16 cellular contexts compared by ENCODE assay signal in the genomic region with DNA sequence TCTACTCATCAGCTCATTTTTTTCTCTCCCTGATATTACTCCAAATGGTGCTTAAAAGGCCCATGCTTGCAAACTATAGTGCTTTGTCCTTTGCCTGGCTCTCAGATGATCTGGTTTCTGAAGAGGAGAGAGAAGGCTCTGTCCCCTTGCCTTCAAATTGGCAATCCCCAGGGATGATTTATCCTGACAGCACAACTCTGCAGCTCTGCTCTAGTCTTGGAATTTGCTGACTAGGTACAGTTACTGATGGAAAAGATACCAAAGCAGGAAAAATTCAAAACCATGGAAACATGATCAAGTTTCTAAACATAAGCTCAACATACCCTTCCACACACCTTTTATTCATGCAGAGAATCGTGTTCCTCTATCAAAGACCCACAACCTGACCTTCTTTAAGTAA.
DNase-seq lines count a peak whose midpoint lies in the region; ATAC-seq, FAIRE-seq and TF ChIP-seq lines count a peak whose summit lies in the region.
"Had no signal": no experiment of that assay in that cellular context is flagged by ENCODE, and none has a peak within 500 bp of the region (broad histone marks: within the 10 kb centered on the region; RNA-seq: fewer than 3 reads in every experiment).

No MANE protein-coding gene starts in this region.

- no peaks in the 10 kb centered on the region for H3K4me1 Mint-ChIP-seq in activated CD8-positive, alpha-beta memory T cell treated with anti-CD3 and anti-CD28 coated beads, Interleukin-2, amount 10 ng/mL, durations not matched to agents 7 days and 5 days

- FAIRE-seq in A549 (lab: Jason Lieb, UNC), result no peak
- FAIRE-seq: H54 had no signal

- CTCF ChIA-PET in A549 (lab: Yijun Ruan, JAX), result no interaction called here
- CTCF ChIA-PET in activated CD8-positive, alpha-beta memory T cell treated with anti-CD3 and anti-CD28 coated beads, Interleukin-2, amount 10 ng/mL, durations not matched to agents 7 days and 5 days (lab: Charles Lee), result no interaction called here

- H3K9ac ChIP-seq in parathyroid adenoma, result no peak overlapping the region

- H3K4me3 ChIP-seq in A549 (no peak overlapping the region), parathyroid adenoma (ENCODE audit: low read depth, low read length) (peak overlapping the region; percentile 8)
- H3K4me3 ChIP-seq: GM23338 had no signal

- H3K4me1 ChIP-seq in A549 (no peaks in the 10 kb centered on the region), parathyroid adenoma (peaks cover 39% of the 10 kb centered on the region)

- WGBS in A549 (ENCODE audit: missing lambda C conversion rate), result 0% methylated on average over 1 of the region's 1 CpG

- H3K27me3 ChIP-seq in parathyroid adenoma (ENCODE audit: control insufficient read depth, insufficient read depth, low read length), result no peaks in the 10 kb centered on the region

- H3K9me3 ChIP-seq in A549 (no peaks in the 10 kb centered on the region), parathyroid adenoma (ENCODE audit: control insufficient read depth, low read length) (no peaks in the 10 kb centered on the region)

- no peak for TF ChIP-seq POLR2A in A549 (IDR thresholded peaks at IDR 0.05; ENCODE audit: low read length)

- DNase-seq in A549 (ENCODE audit: low read depth in 1 of 2, low spot score in 1 of 2) (no peak), COLO829 (ENCODE audit: low spot score) (peak; percentile 58), left kidney (ENCODE audit: low read depth, low spot score) (peak; percentile 40), NAMALWA (ENCODE audit: low spot score) (no peak), islet precursor cell (no peak)
- no peak for DNase-seq in activated CD8-positive, alpha-beta memory T cell treated with anti-CD3 and anti-CD28 coated beads, Interleukin-2, amount 10 ng/mL, durations not matched to agents 7 days and 5 days
- DNase-seq: ACHN; CD4-positive, alpha-beta T cell; DMS153; DMS79; GDM1; HCEC 1CT had no signal

- ATAC-seq in A549, result no peak
- ATAC-seq in activated CD8-positive, alpha-beta memory T cell treated with anti-CD3 and anti-CD28 coated beads, Interleukin-2, amount 10 ng/mL, durations not matched to agents 7 days and 5 days, result no peak

- no peak overlapping the region for H3K27ac Mint-ChIP-seq in activated CD8-positive, alpha-beta memory T cell treated with anti-CD3 and anti-CD28 coated beads, Interleukin-2, amount 10 ng/mL, durations not matched to agents 7 days and 5 days
- H3K27ac Mint-ChIP-seq: CD4-positive, alpha-beta T cell had no signal

- H3K4me2 ChIP-seq in A549 (no peak overlapping the region), parathyroid adenoma (ENCODE audit: low read length) (peak overlapping the region; percentile 50)

- no peak for TF ChIP-seq CTCF in A549 (IDR thresholded peaks at IDR 0.05)
- no peak for TF ChIP-seq CTCF in parathyroid adenoma (IDR thresholded peaks at IDR 0.05)

- no peaks in the 10 kb centered on the region for H3K36me3 ChIP-seq in parathyroid adenoma (ENCODE audit: control insufficient read depth, insufficient read depth, low read length)

- H3K27me3 Mint-ChIP-seq in activated CD8-positive, alpha-beta memory T cell treated with anti-CD3 and anti-CD28 coated beads, Interleukin-2, amount 10 ng/mL, durations not matched to agents 7 days and 5 days, result no peaks in the 10 kb centered on the region
- H3K27me3 Mint-ChIP-seq: CD4-positive, alpha-beta T cell had no signal

- POLR2A ChIA-PET in A549 (lab: Yijun Ruan, JAX), result no interaction called here

- no peaks in the 10 kb centered on the region for H3K9me3 Mint-ChIP-seq in activated CD8-positive, alpha-beta memory T cell treated with anti-CD3 and anti-CD28 coated beads, Interleukin-2, amount 10 ng/mL, durations not matched to agents 7 days and 5 days (ENCODE audit: low read depth)
- H3K9me3 Mint-ChIP-seq: CD4-positive, alpha-beta T cell; GM23338 had no signal

- no peak overlapping the region for H3K4me3 Mint-ChIP-seq in activated CD8-positive, alpha-beta memory T cell treated with anti-CD3 and anti-CD28 coated beads, Interleukin-2, amount 10 ng/mL, durations not matched to agents 7 days and 5 days
- H3K4me3 Mint-ChIP-seq: CD4-positive, alpha-beta T cell; GM23338 had no signal

- TF ChIP-seq RAD21 in A549 (conservative IDR thresholded peaks at IDR 0.05 in 1 of 2, IDR thresholded peaks at IDR 0.05 in 1 of 2), result no peak

- no peaks in the 10 kb centered on the region for H3K79me2 ChIP-seq in parathyroid adenoma

- no peak for TF ChIP-seq EP300 in A549 (IDR thresholded peaks at IDR 0.05)

- H3K27ac ChIP-seq in A549 (no peak overlapping the region), parathyroid adenoma (peak overlapping the region; percentile 97)
- H3K27ac ChIP-seq: C4-2B had no signal

- peak overlapping the region; percentile 66 for H2AFZ ChIP-seq in parathyroid adenoma
- H2AFZ ChIP-seq: GM23338 had no signal

- H3K36me3 Mint-ChIP-seq in activated CD8-positive, alpha-beta memory T cell treated with anti-CD3 and anti-CD28 coated beads, Interleukin-2, amount 10 ng/mL, durations not matched to agents 7 days and 5 days, result no peaks in the 10 kb centered on the region

TF ChIP-seq in A549, 52 proteins besides CTCF, POLR2A, EP300 and RAD21:
- TF ChIP-seq MAFK (IDR thresholded peaks at IDR 0.05; ENCODE audit: partially characterized antibody) (peak; percentile 14), ZSCAN20 (CRISPR knock-in tag; IDR thresholded peaks at IDR 0.05) (no peak)

Comparison
In these comparisons a context has a peak if more than half of its experiments do, and no peak if none do; other contexts are left out.
1. DNase-seq: peak in COLO829 (single experiment) and left kidney (single experiment); none in A549 (0 of 2), activated CD8-positive, alpha-beta memory T cell treated with anti-CD3 and anti-CD28 coated beads, Interleukin-2, amount 10 ng/mL, durations not matched to agents 7 days and 5 days (single experiment), NAMALWA (single experiment) and islet precursor cell (single experiment).